8 cellular contexts compared by ENCODE assay signal in the genomic region with DNA sequence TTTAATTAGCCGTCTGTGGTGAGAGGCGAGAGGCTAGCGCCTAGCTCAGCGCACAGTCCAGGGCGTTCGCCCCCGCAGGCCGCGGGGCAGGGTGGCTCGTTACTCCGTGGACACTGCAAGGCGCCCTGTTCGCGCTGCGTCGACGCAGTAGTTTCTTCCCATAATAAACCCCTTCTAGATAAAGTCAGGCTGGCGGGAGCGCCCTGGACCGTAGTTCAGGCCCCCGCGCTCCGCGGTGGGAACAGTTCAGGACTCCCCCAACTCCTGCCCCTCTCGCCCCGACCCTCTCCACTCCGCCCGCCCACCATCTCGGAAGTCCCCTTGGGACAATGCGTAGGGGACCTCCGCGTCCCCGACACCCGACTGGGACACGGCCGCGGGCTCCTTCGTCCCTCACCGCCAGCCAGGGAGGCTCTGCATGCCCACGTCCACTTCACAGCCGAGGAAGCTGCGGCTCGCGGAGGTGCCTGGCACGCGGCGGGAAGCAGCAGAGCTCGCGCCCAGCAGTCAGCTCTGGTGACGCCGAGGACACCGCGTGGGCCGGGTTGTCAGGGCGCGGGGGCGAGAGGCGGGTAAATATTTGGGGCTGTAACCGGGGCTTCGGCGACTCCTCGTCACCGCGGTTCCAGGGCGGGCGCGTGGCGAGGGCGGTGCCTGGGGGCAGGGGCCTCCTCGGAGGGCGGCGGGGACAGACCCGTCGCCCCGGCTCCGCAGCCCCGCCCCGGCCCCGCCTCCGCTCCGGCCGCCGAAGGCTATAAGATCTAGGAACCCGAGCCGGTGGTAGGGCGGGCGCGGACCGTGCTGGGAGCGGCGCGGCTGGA. TPM values are rescaled to one million over a fixed set of nuclear protein-coding genes. Genes with fewer than 3 reads are reported as not detected.
DNase-seq lines count a peak whose midpoint lies in the region; ATAC-seq and TF ChIP-seq lines count a peak whose summit lies in the region.

A gene with protein sequence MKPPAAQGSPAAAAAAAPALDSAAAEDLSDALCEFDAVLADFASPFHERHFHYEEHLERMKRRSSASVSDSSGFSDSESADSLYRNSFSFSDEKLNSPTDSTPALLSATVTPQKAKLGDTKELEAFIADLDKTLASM (plus strand): TSS at position 783 of the 821 bp plus-strand sequence. CDS start 158 bp downstream, outside the sequence.

- H3K36me3 ChIP-seq in SJCRH30 = no peaks in the 10 kb centered on the region

- no peaks in the 10 kb centered on the region for H3K27me3 ChIP-seq in SJCRH30

- H3K9me3 ChIP-seq in SJCRH30 (replicated peaks) = no peaks in the 10 kb centered on the region

- peak; percentile 75 for ATAC-seq in GM21390 (IDR thresholded peaks at IDR 0.05; ENCODE audit: unreplicated experiment)

- H3K4me1 Mint-ChIP-seq in chondrocyte (ENCODE audit: low read depth) = peaks cover 4% of the 10 kb centered on the region

- H3K27ac ChIP-seq in SJCRH30 = no peak within 1 kb of the TSS

- no peaks in the 10 kb centered on the region for H3K4me1 ChIP-seq in SJCRH30

- no peaks in the 10 kb centered on the region for H3K36me3 Mint-ChIP-seq in chondrocyte (ENCODE audit: low read depth)

- DNase-seq in DMS 273 (lab: John Stamatoyannopoulos, UW; ENCODE audit: unreplicated experiment) = peak; percentile 70
- no peak for DNase-seq in Jurkat, Clone E6-1 (ENCODE audit: low read depth, low spot score)
- peak; percentile 79 to 92 for DNase-seq in activated CD4-positive, alpha-beta T cell treated with anti-CD3 and anti-CD28 coated beads for 24 hours (ENCODE audit: low read depth in 2 of 2)
- no peak for DNase-seq in chondrocyte (ENCODE audit: low spot score)
- DNase-seq in left kidney (ENCODE audit: low read depth, low spot score) = peak; percentile 85
- DNase-seq in stimulated activated CD4-positive, alpha-beta T cell treated with anti-CD3 and anti-CD28 coated beads, Interleukin-1b, Interleukin-23, amount 100 ng/mL, for 4 hours (ENCODE audit: low read depth in 2 of 2) = peak; percentile 91 to 93
- DNase-seq in SJCRH30 = no peak

- H3K27me3 Mint-ChIP-seq in chondrocyte (ENCODE audit: low read depth) = peaks cover 37% of the 10 kb centered on the region

- peak within 1 kb of the TSS; percentile 27 for H3K27ac Mint-ChIP-seq in chondrocyte (ENCODE audit: unreplicated experiment)

- H3K9me3 Mint-ChIP-seq in chondrocyte (ENCODE audit: low read depth) = no peaks in the 10 kb centered on the region

- peak within 1 kb of the TSS; percentile 64 for H3K4me3 Mint-ChIP-seq in chondrocyte (ENCODE audit: unreplicated experiment)

- peak within 1 kb of the TSS; percentile 62 for H3K4me3 ChIP-seq in Jurkat, Clone E6-1 (ENCODE audit: low read length)
- H3K4me3 ChIP-seq in SJCRH30 = no peak within 1 kb of the TSS

- no peak for TF ChIP-seq CTCF in chondrocyte (IDR thresholded peaks at IDR 0.05)

RNA-seq across cellular contexts. Expression of the gene that starts here (rescaled TPM):
- polyA plus RNA-seq in Jurkat, Clone E6-1 (2012; ENCODE audit: insufficient read depth, insufficient read length) = 33.7 TPM
- not detected in 3 replicates for total RNA-seq in chondrocyte
- total RNA-seq in SJCRH30 (2014; rRNA removed; shearing (Covaris generic)) = not detected in 2 replicates

Comparison
In these comparisons a context has a peak if more than half of its experiments do, and no peak if none do; other contexts are left out.
1. DNase-seq: peak in DMS 273 (single experiment), activated CD4-positive, alpha-beta T cell treated with anti-CD3 and anti-CD28 coated beads for 24 hours (2 of 2), left kidney (single experiment) and stimulated activated CD4-positive, alpha-beta T cell treated with anti-CD3 and anti-CD28 coated beads, Interleukin-1b, Interleukin-23, amount 100 ng/mL, for 4 hours (2 of 2); none in Jurkat, Clone E6-1 (single experiment), chondrocyte (single experiment) and SJCRH30 (0 of 2).